8 cellular contexts compared by ENCODE assay signal in the genomic region with DNA sequence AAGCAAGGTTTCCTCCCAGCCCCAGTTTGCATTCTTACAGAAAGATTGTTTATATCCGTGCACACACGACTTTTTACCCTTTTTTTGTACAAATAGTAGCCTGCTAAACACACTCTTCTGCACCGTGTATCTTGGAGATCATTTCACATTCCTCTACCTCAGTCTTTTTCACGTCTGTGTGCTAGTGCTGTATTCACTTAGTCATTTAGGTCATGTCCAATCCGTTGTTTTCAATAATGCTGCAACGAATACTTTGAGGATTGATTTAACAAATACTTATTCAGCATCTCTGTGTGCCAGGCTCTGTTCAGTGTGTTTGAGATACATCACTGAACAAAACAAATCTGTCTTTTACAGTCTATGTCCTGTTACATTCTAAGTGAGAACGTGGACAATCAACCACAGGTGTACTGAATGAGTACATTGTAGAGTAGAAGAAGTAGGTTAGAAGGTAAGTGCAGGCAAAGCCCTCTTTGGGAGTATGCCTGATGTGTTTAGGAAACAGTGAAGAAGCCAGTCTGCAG. TPM values are rescaled to one million over a fixed set of nuclear protein-coding genes. Genes with fewer than 3 reads are reported as not detected.
DNase-seq lines count a peak whose midpoint lies in the region; ATAC-seq and TF ChIP-seq lines count a peak whose summit lies in the region.

No MANE protein-coding gene starts in this region.

- H3K9ac ChIP-seq in GM23248 (peak overlapping the region; percentile 79), skeletal muscle satellite cell (ENCODE audit: low read depth, low read length) (peak overlapping the region; percentile 82)

- 9 to 12% methylated on average over 7 of the region's 7 CpGs for WGBS in GM23248 (ENCODE audit: low coverage in 1 of 2, low lambda C conversion rate in 2 of 2, missing lambda C conversion rate in 2 of 2), 2 experiments

- no peaks in the 10 kb centered on the region for H3K9me3 ChIP-seq in GM23248 (ENCODE audit: low read depth)
- no peaks in the 10 kb centered on the region for H3K9me3 ChIP-seq in WERI-Rb-1 (ENCODE audit: severe bottlenecking)
- H3K9me3 ChIP-seq in skeletal muscle satellite cell (replicated peaks; ENCODE audit: low read length): no peaks in the 10 kb centered on the region

- no peak for ATAC-seq in foreskin keratinocyte
- ATAC-seq in HG03378 (IDR thresholded peaks at IDR 0.05; ENCODE audit: unreplicated experiment): no peak
- ATAC-seq in GM21737 (IDR thresholded peaks at IDR 0.05; ENCODE audit: unreplicated experiment): no peak

- peak overlapping the region; percentile 89 for H3K4me2 ChIP-seq in GM23248 (ENCODE audit: unreplicated experiment)
- H3K4me2 ChIP-seq in skeletal muscle satellite cell (ENCODE audit: low read length): peak overlapping the region; percentile 95

- H3K27ac ChIP-seq in GM23248: peak overlapping the region; percentile 30; the same call in 1 of the 2 replicates
- no peak overlapping the region for H3K27ac ChIP-seq in WERI-Rb-1
- peak overlapping the region; percentile 58 for H3K27ac ChIP-seq in foreskin keratinocyte

- H3K4me1 ChIP-seq in GM23248 (ENCODE audit: insufficient read depth): no peaks in the 10 kb centered on the region; the same call in 1 of the 2 replicates
- peaks cover 20% of the 10 kb centered on the region for H3K4me1 ChIP-seq in foreskin keratinocyte
- H3K4me1 ChIP-seq in skeletal muscle satellite cell (ENCODE audit: control insufficient read depth, insufficient read depth, low read length): peaks cover 13% of the 10 kb centered on the region

- H2AFZ ChIP-seq in GM23248: peak overlapping the region; percentile 73

- no peaks in the 10 kb centered on the region for H4K20me1 ChIP-seq in GM23248 (ENCODE audit: insufficient read depth)

- H3F3A ChIP-seq in GM23248 (ENCODE audit: insufficient read depth): no peaks in the 10 kb centered on the region

- H3K4me3 ChIP-seq in GM23248 (peak overlapping the region; percentile 77), WERI-Rb-1 (ENCODE audit: low read depth, low read length) (peak overlapping the region; percentile 68), skeletal muscle satellite cell (ENCODE audit: low read length) (peak overlapping the region; percentile 90)

- no peaks in the 10 kb centered on the region for H3K79me2 ChIP-seq in GM23248 (ENCODE audit: insufficient read depth)

- DNase-seq in GM23248: no peak
- no peak for DNase-seq in WERI-Rb-1
- peak in 1 of 2 donors; percentile 34 for DNase-seq in foreskin keratinocyte
- DNase-seq in NK-92 (lab: John Stamatoyannopoulos, UW; ENCODE audit: unreplicated experiment): no peak
- no peak for DNase-seq in KBM-7

- in situ Hi-C loops in GM23248 (cut with MboI) (no loop called here), KBM-7 (cut with MboI; ENCODE audit: low pct_unique_long_range_greater_than_20kb, low sequenced_read_pairs) (no loop called here)

- no peaks in the 10 kb centered on the region for H3K27me3 ChIP-seq in GM23248 (replicated peaks; ENCODE audit: insufficient read depth)
- no peaks in the 10 kb centered on the region for H3K27me3 ChIP-seq in WERI-Rb-1 (ENCODE audit: insufficient read depth, low read depth, severe bottlenecking)
- no peaks in the 10 kb centered on the region for H3K27me3 ChIP-seq in foreskin keratinocyte
- no peaks in the 10 kb centered on the region for H3K27me3 ChIP-seq in skeletal muscle satellite cell (ENCODE audit: control insufficient read depth, insufficient read depth, low read length)

- TF ChIP-seq CTCF in WERI-Rb-1 (IDR thresholded peaks at IDR 0.05; ENCODE audit: low read depth, low read length) (no peak), foreskin keratinocyte (conservative IDR thresholded peaks at IDR 0.05) (no peak)

- H3K36me3 ChIP-seq in GM23248 (ENCODE audit: low read depth) (no peaks in the 10 kb centered on the region), WERI-Rb-1 (no peaks in the 10 kb centered on the region; the same call in 1 of the 2 replicates), skeletal muscle satellite cell (ENCODE audit: insufficient read depth, low read length) (peaks cover 9% of the 10 kb centered on the region)

- no peaks in the 10 kb centered on the region for H3K9me2 ChIP-seq in GM23248 (ENCODE audit: insufficient read depth)

RNA-seq across cellular contexts. Expression of gene JMJD7, which starts 0.9 kb away (rescaled TPM):
- 1.3 and 11.7 TPM in 2 replicates for total RNA-seq in GM23248 (2014; rRNA removed; shearing (Covaris generic))
- polyA plus RNA-seq in GM23248 (2016; fragmentation: Nextera tagmentation; extraction: Ambion mirVana): 3.5 and 5.3 TPM in 2 replicates
- 15.5 and 19.2 TPM in 2 replicates for total RNA-seq in foreskin keratinocyte
- 20.5 and 22.9 TPM in 2 replicates for polyA plus RNA-seq in foreskin keratinocyte
- total RNA-seq in skeletal muscle satellite cell (2012; rRNA removed): 1.8 and 10.0 TPM in 2 replicates

RNA-seq across cellular contexts. Expression of gene PLA2G4B, which starts 9.8 kb away (rescaled TPM):
- 1.4 TPM in 1 of 2 replicates, not detected in the other for total RNA-seq in GM23248 (2014; rRNA removed; shearing (Covaris generic))
- polyA plus RNA-seq in GM23248 (2016; fragmentation: Nextera tagmentation; extraction: Ambion mirVana) (1.1 and 1.6 TPM in 2 replicates), foreskin keratinocyte (4.3 and 5.5 TPM in 2 replicates)
- 3.5 and 4.5 TPM in 2 replicates for total RNA-seq in foreskin keratinocyte
- total RNA-seq in skeletal muscle satellite cell (2012; rRNA removed): 0.44 and 0.76 TPM in 2 replicates

RNA-seq across cellular contexts. Expression of gene MAPKBP1, which starts 54.5 kb away (rescaled TPM):
- 8.5 and 12.3 TPM in 2 replicates for total RNA-seq in GM23248 (2014; rRNA removed; shearing (Covaris generic))
- 4.4 and 5.2 TPM in 2 replicates for polyA plus RNA-seq in GM23248 (2016; fragmentation: Nextera tagmentation; extraction: Ambion mirVana)
- total RNA-seq in foreskin keratinocyte: 59.6 and 61.7 TPM in 2 replicates
- 12.6 and 15.3 TPM in 2 replicates for polyA plus RNA-seq in foreskin keratinocyte
- 12.9 and 13.8 TPM in 2 replicates for total RNA-seq in skeletal muscle satellite cell (2012; rRNA removed)
